Comparison of ENCODE assay signal across 18 cellular contexts in genomic region chr22:49163960-49164690, GRCh38.
DNase-seq lines count a peak whose midpoint lies in the region; ATAC-seq and TF ChIP-seq lines count a peak whose summit lies in the region.
"Had no signal": no experiment of that assay in that cellular context is flagged by ENCODE, and none has a peak within 500 bp of the region (broad histone marks: within the 10 kb centered on the region; RNA-seq: fewer than 3 reads in every experiment).

No MANE protein-coding gene starts in this region.

- no peaks in the 10 kb centered on the region for H3K27me3 Mint-ChIP-seq in natural killer cell treated with Interleukin-12 subunit alpha and Interleukin-12 subunit beta and Interleukin-15 and Interleukin-18, amount 100 ng/mL, for 72 hours
- H3K27me3 Mint-ChIP-seq in natural killer cell (ENCODE audit: low read depth in 2 of 2) = no peaks in the 10 kb centered on the region
- H3K27me3 Mint-ChIP-seq in chondrocyte (ENCODE audit: low read depth) = no peaks in the 10 kb centered on the region

- H3K36me3 ChIP-seq in mesendoderm (ENCODE audit: control insufficient read depth, insufficient read depth, low read length) (no peaks in the 10 kb centered on the region), aorta (ENCODE audit: control insufficient read depth in 1 of 2, insufficient read depth in 2 of 2, low read length in 1 of 2) (no peaks in the 10 kb centered on the region)

- H3K23ac ChIP-seq in mesendoderm (ENCODE audit: low read length) = no peak overlapping the region

- H2BK5ac ChIP-seq in mesendoderm (ENCODE audit: low read length) = no peak overlapping the region

- no peak overlapping the region for H2BK15ac ChIP-seq in mesendoderm (replicated peaks; ENCODE audit: low read depth)

- H3K27ac ChIP-seq in mesendoderm (ENCODE audit: low read depth, low read length) (no peak overlapping the region), aorta (ENCODE audit: low read depth in 1 of 2, low read length in 2 of 2) (no peak overlapping the region)
- H3K27ac ChIP-seq: GM23248 had no signal

- no peaks in the 10 kb centered on the region for H3K9me3 ChIP-seq in aorta (ENCODE audit: control insufficient read depth, low read length)

- no peak overlapping the region for H2AK5ac ChIP-seq in mesendoderm (ENCODE audit: low read length)

- intact Hi-C loops in natural killer cell (cut with micrococcal nuclease) = no loop called here
- intact Hi-C loops in aorta (cut with DNase I) = no loop called here

- H3K9ac ChIP-seq in mesendoderm (ENCODE audit: low read length) = no peak overlapping the region
- H3K9ac ChIP-seq: GM23248 had no signal

- no peaks in the 10 kb centered on the region for H3K36me3 Mint-ChIP-seq in natural killer cell treated with Interleukin-12 subunit alpha and Interleukin-12 subunit beta and Interleukin-15 and Interleukin-18, amount 100 ng/mL, for 72 hours
- H3K36me3 Mint-ChIP-seq in natural killer cell = no peaks in the 10 kb centered on the region
- no peaks in the 10 kb centered on the region for H3K36me3 Mint-ChIP-seq in chondrocyte (ENCODE audit: low read depth)
- H3K36me3 Mint-ChIP-seq: CD4-positive, alpha-beta memory T cell had no signal

- no peaks in the 10 kb centered on the region for H3K79me2 ChIP-seq in mesendoderm (ENCODE audit: control insufficient read depth, insufficient read depth, low read length)

- H2BK120ac ChIP-seq in mesendoderm (ENCODE audit: low read depth, low read length) = no peak overlapping the region

- peak; percentile 42 for DNase-seq in natural killer cell treated with Interleukin-12 subunit alpha and Interleukin-12 subunit beta and Interleukin-15 and Interleukin-18, amount 100 ng/mL, for 72 hours (ENCODE audit: low spot score)
- DNase-seq in natural killer cell (no peak), chondrocyte (ENCODE audit: low spot score) (peak; percentile 86), mesendoderm (no peak), aorta (peak; percentile 18 to 55), NCI-H1048 (lab: John Stamatoyannopoulos, UW) (no peak)
- DNase-seq: C1 segment of cervical spinal cord; Calu3; CD4-positive, alpha-beta memory T cell; COR-L47; DMS53; DMS79 treated with DMSO at 0.1 percent for 48 hours; GF-D8; GM23248; H9; HFFc6 had no signal

- H3K4me3 ChIP-seq in mesendoderm (ENCODE audit: low read length) (no peak overlapping the region), aorta (ENCODE audit: low read length in 2 of 2) (no peak overlapping the region)
- H3K4me3 ChIP-seq: GM23248 had no signal

- H3K4me2 ChIP-seq in mesendoderm (ENCODE audit: low read length) = no peak overlapping the region

- H3K9me3 Mint-ChIP-seq in natural killer cell treated with Interleukin-12 subunit alpha and Interleukin-12 subunit beta and Interleukin-15 and Interleukin-18, amount 100 ng/mL, for 72 hours = no peaks in the 10 kb centered on the region
- H3K9me3 Mint-ChIP-seq in natural killer cell = no peaks in the 10 kb centered on the region
- H3K9me3 Mint-ChIP-seq in chondrocyte (ENCODE audit: low read depth) = no peaks in the 10 kb centered on the region
- H3K9me3 Mint-ChIP-seq: H9 had no signal

- H4K5ac ChIP-seq in mesendoderm (ENCODE audit: low read length) = no peak overlapping the region

- H3K56ac ChIP-seq in mesendoderm (ENCODE audit: low read length) = peak overlapping the region; percentile 15

- ATAC-seq in natural killer cell treated with Interleukin-12 subunit alpha and Interleukin-12 subunit beta and Interleukin-15 and Interleukin-18, amount 100 ng/mL, for 72 hours = no peak
- ATAC-seq in natural killer cell = no peak
- ATAC-seq in aorta (ENCODE audit: low FRiP score) = no peak
- ATAC-seq in HG02763 (IDR thresholded peaks at IDR 0.05; ENCODE audit: unreplicated experiment) = no peak
- no peak for ATAC-seq in GM19328 (IDR thresholded peaks at IDR 0.05; ENCODE audit: unreplicated experiment)

- no peak overlapping the region for H3K27ac Mint-ChIP-seq in natural killer cell treated with Interleukin-12 subunit alpha and Interleukin-12 subunit beta and Interleukin-15 and Interleukin-18, amount 100 ng/mL, for 72 hours
- H3K27ac Mint-ChIP-seq in natural killer cell = no peak overlapping the region
- no peak overlapping the region for H3K27ac Mint-ChIP-seq in chondrocyte (ENCODE audit: unreplicated experiment)
- H3K27ac Mint-ChIP-seq: CD4-positive, alpha-beta memory T cell; HFFc6 had no signal

- H3K4me1 ChIP-seq in mesendoderm (ENCODE audit: control insufficient read depth, low read depth, low read length) (no peaks in the 10 kb centered on the region), aorta (ENCODE audit: control insufficient read depth in 1 of 2, insufficient read depth in 2 of 2, low read length in 2 of 2) (no peaks in the 10 kb centered on the region)

- H4K8ac ChIP-seq in mesendoderm (ENCODE audit: low read depth, low read length) = no peak overlapping the region

- no CpG with 5 or more reads among the region's 25 CpGs for WGBS in mesendoderm (ENCODE audit: extremely low coverage, insufficient coverage, low lambda C conversion rate)
- 78 to 79% methylated on average over 25 of the region's 25 CpGs for whole genome bisulfite sequencing in aorta, 2 donors

- H3K18ac ChIP-seq in mesendoderm (ENCODE audit: low read length) = no peak overlapping the region

- no peaks in the 10 kb centered on the region for H3K79me1 ChIP-seq in mesendoderm (ENCODE audit: low read length)

- no peak overlapping the region for H3K4me3 Mint-ChIP-seq in natural killer cell treated with Interleukin-12 subunit alpha and Interleukin-12 subunit beta and Interleukin-15 and Interleukin-18, amount 100 ng/mL, for 72 hours
- H3K4me3 Mint-ChIP-seq in natural killer cell (no peak overlapping the region), chondrocyte (ENCODE audit: unreplicated experiment) (no peak overlapping the region)
- H3K4me3 Mint-ChIP-seq: CD4-positive, alpha-beta memory T cell; H9; HFFc6 had no signal

- no peaks in the 10 kb centered on the region for H3K27me3 ChIP-seq in mesendoderm (ENCODE audit: insufficient read depth, low read length, poor library complexity)
- no peaks in the 10 kb centered on the region for H3K27me3 ChIP-seq in aorta (ENCODE audit: control insufficient read depth in 1 of 2, insufficient read depth in 2 of 2, low read length in 1 of 2)

- no peak for TF ChIP-seq CTCF in natural killer cell (IDR thresholded peaks at IDR 0.05)
- no peak for TF ChIP-seq CTCF in chondrocyte (IDR thresholded peaks at IDR 0.05)

- H3K4ac ChIP-seq in mesendoderm (ENCODE audit: low read depth, low read length) = no peak overlapping the region

- no peaks in the 10 kb centered on the region for H3K4me1 Mint-ChIP-seq in natural killer cell treated with Interleukin-12 subunit alpha and Interleukin-12 subunit beta and Interleukin-15 and Interleukin-18, amount 100 ng/mL, for 72 hours (ENCODE audit: low read depth in 2 of 2)
- no peaks in the 10 kb centered on the region for H3K4me1 Mint-ChIP-seq in natural killer cell
- H3K4me1 Mint-ChIP-seq in chondrocyte (ENCODE audit: low read depth) = no peaks in the 10 kb centered on the region
- H3K4me1 Mint-ChIP-seq: CD4-positive, alpha-beta memory T cell; H9 had no signal

Comparison
In these comparisons a context has a peak if more than half of its experiments do, and no peak if none do; other contexts are left out.
1. DNase-seq: peak in natural killer cell treated with Interleukin-12 subunit alpha and Interleukin-12 subunit beta and Interleukin-15 and Interleukin-18, amount 100 ng/mL, for 72 hours (single experiment), chondrocyte (single experiment) and aorta (2 of 2); none in natural killer cell (single experiment), mesendoderm (single experiment) and NCI-H1048 (single experiment).